ENCODE assay signal across 29 cellular contexts in genomic region chr3:14852058-14852599, GRCh38. TPM values are rescaled to one million over a fixed set of nuclear protein-coding genes. Genes with fewer than 3 reads are reported as not detected.
"Had no signal": no experiment of that assay in that cellular context is flagged by ENCODE, and none has a peak within 500 bp of the region (broad histone marks: within the 10 kb centered on the region; RNA-seq: fewer than 3 reads in every experiment).

No MANE protein-coding gene starts in this region.

- H3K4me3 ChIP-seq: breast epithelium, esophagus squamous epithelium, mucosa of descending colon, ovary, tibial nerve had no signal

- H3K36me3 ChIP-seq: breast epithelium, esophagus squamous epithelium, neutrophil, ovary, tibial nerve had no signal

- H3K4me2 ChIP-seq: SK-N-SH had no signal

- H3K9ac ChIP-seq: SK-N-SH had no signal

- FAIRE-seq: TTC549 had no signal

- DNase-seq: activated CD4-positive, alpha-beta memory T cell treated with anti-CD3 and anti-CD28 coated beads, Interleukin-2, amount 10 ng/mL, durations not matched to agents 7 days and 5 days; activated CD4-positive, alpha-beta T cell treated with anti-CD3 and anti-CD28 coated beads for 48 hours; activated gamma-delta T cell treated with Interleukin-2 at 50 U/mL for 16 hours; activated naive CD4-positive, alpha-beta T cell treated with anti-CD3 and anti-CD28 coated beads, Interleukin-2, amount 50 U/mL, for 16 hours; activated T-cell treated with anti-CD3 and anti-CD28 coated beads, Interleukin-2, amount 50 U/mL, for 4 hours; amniotic stem cell; dermis blood vessel endothelial cell; effector CD4-positive, alpha-beta T cell; esophagus squamous epithelium; foreskin melanocyte; hypothalamus; mucosa of descending colon; nephron progenitor cell; ovary; SK-N-SH; stimulated activated CD4-positive, alpha-beta T cell treated with anti-CD3 and anti-CD28 coated beads, Interleukin-12 subunit alpha, Interleukin-12 subunit beta, amount 100 ng/mL, for 4 hours; stimulated activated CD4-positive, alpha-beta T cell treated with anti-CD3 and anti-CD28 coated beads, Interleukin-4, amount 100 ng/mL, for 24 hours; stimulated activated naive CD8-positive, alpha-beta T cell treated with anti-CD3 and anti-CD28 coated beads, Interleukin-15, amount 100 ng/mL, for 72 hours; SW 1271; T-helper 9 cell had no signal

- ATAC-seq: activated T-cell treated with anti-CD3 and anti-CD28 coated beads, Interleukin-2, amount 50 U/mL, for 4 hours; activated T-helper 17 cell treated with anti-CD3 and anti-CD28 coated beads, Interleukin-2, amount 50 U/mL, for 72 hours; left lobe of liver; mucosa of descending colon; stimulated activated memory B cell treated with anti-CD40 and anti-IgM and Interleukin-4, amounts not matched to agents 10 μg/mL and 1 μg/mL and 100 μg/mL, for 72 hours; stimulated activated naive CD8-positive, alpha-beta T cell treated with anti-CD3 and anti-CD28 coated beads, Interleukin-15, amount 100 ng/mL, for 72 hours had no signal

- H3K27ac ChIP-seq: epithelial cell of prostate, neutrophil, ovary, VCaP had no signal

- H3K27me3 ChIP-seq: breast epithelium, esophagus squamous epithelium, ovary, tibial nerve had no signal

- H3K9me3 ChIP-seq: breast epithelium, mucosa of descending colon, neutrophil, ovary, SK-N-SH had no signal

- H3K4me1 ChIP-seq: breast epithelium had no signal

RNA-seq across cellular contexts. Expression of gene FGD5, which starts 33.4 kb away (rescaled TPM):
- polyA plus RNA-seq: SK-N-SH had no signal
